ENCODE assay signal across 22 cellular contexts in genomic region chr20:40459299-40459698, GRCh38.
"Had no signal": no experiment of that assay in that cellular context is flagged by ENCODE, and none has a peak within 500 bp of the region (broad histone marks: within the 10 kb centered on the region; RNA-seq: fewer than 3 reads in every experiment).

No MANE protein-coding gene starts in this region.

- DNase-seq: colonic mucosa; cortex of kidney; dermis blood vessel endothelial cell; dorsolateral prefrontal cortex; effector CD4-positive, alpha-beta T cell; effector memory CD4-positive, alpha-beta T cell; esophagus squamous epithelium; foreskin fibroblast; foreskin melanocyte; gastrocnemius medialis; glutamatergic neuron; head of caudate nucleus; heart right ventricle; hippocampal formation; left cardiac atrium; left lung; left ventricle myocardium superior; lower lobe of right lung; mesenchymal stem cell; mucosa of descending colon; naive B cell had no signal

- H3K9me3 Mint-ChIP-seq: mesothelial cell of epicardium had no signal

- H3K27ac Mint-ChIP-seq: mesothelial cell of epicardium had no signal

- H3K27ac ChIP-seq: colonic mucosa, dorsolateral prefrontal cortex, esophagus squamous epithelium, gastrocnemius medialis, heart right ventricle, left lung, lower lobe of right lung had no signal

- H3K4me3 Mint-ChIP-seq: mesothelial cell of epicardium, naive B cell had no signal

- H3K4me3 ChIP-seq: colonic mucosa, dorsolateral prefrontal cortex, esophagus squamous epithelium, gastrocnemius medialis, heart right ventricle, left lung, lower lobe of right lung, mucosa of descending colon had no signal

- H3K36me3 Mint-ChIP-seq: mesothelial cell of epicardium, naive B cell had no signal

- H3K9me3 ChIP-seq: colonic mucosa, esophagus squamous epithelium, gastrocnemius medialis, heart right ventricle, left lung, lower lobe of right lung, mucosa of descending colon had no signal

- H3K27me3 ChIP-seq: colonic mucosa, esophagus squamous epithelium, gastrocnemius medialis, left lung had no signal

- H3K4me1 ChIP-seq: colonic mucosa, gastrocnemius medialis had no signal

- H3K4me1 Mint-ChIP-seq: naive B cell had no signal

- H3K36me3 ChIP-seq: colonic mucosa, esophagus squamous epithelium, gastrocnemius medialis, heart right ventricle, left lung, lower lobe of right lung had no signal
